Comparison of ENCODE assay signal across 21 cellular contexts in the genomic region with DNA sequence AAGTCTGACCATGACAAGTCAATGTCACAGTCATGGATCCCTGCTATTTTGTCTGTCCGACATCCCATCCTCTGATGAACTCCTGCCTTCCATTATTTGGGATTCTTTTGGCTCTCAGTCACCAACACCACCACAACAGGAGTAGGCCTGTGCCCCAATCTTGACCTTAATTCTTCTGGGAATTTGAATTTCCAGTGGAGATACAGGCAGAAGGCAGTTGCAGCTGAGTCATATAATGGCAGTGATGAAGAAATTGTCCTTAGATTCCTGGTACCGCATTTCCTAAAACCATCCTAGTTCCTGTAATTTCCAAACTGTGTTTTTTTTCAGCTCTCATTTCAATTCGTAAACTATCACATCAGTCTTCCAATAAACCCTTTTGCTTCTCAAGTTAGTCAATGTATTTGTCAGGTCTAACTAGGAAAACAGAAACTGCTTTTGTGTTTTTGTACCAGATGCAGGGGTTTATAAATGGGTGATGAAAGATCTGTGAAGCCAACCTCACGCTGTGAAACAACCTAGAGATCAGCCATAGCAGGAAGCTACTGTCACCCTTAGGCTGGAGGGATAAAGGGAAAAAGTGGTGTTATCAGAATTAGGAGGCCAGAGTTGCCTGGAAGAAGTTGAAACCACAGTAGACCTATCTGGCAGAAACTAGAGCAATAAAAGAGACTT.
DNase-seq lines count a peak whose midpoint lies in the region; ATAC-seq lines count a peak whose summit lies in the region.
"Had no signal": no experiment of that assay in that cellular context is flagged by ENCODE, and none has a peak within 500 bp of the region (broad histone marks: within the 10 kb centered on the region; RNA-seq: fewer than 3 reads in every experiment).

No MANE protein-coding gene starts in this region.

- no peaks in the 10 kb centered on the region for H3K9me3 ChIP-seq in skeletal muscle satellite cell (replicated peaks; ENCODE audit: low read length)
- H3K9me3 ChIP-seq: esophagus muscularis mucosa, Peyer's patch, thyroid gland had no signal

- H3K36me3 ChIP-seq in skeletal muscle satellite cell (ENCODE audit: insufficient read depth, low read length) = no peaks in the 10 kb centered on the region
- H3K36me3 ChIP-seq: esophagus muscularis mucosa, Peyer's patch, thyroid gland had no signal

- H3K9ac ChIP-seq in skeletal muscle satellite cell (ENCODE audit: low read depth, low read length) = peak overlapping the region; percentile 4

- H3K4me2 ChIP-seq in skeletal muscle satellite cell (ENCODE audit: low read length) = peak overlapping the region; percentile 18

- peaks cover 29% of the 10 kb centered on the region for H3K4me1 ChIP-seq in skeletal muscle satellite cell (ENCODE audit: control insufficient read depth, insufficient read depth, low read length)
- H3K4me1 ChIP-seq: esophagus muscularis mucosa, Peyer's patch, thyroid gland had no signal

- ATAC-seq in left cardiac atrium = peak; percentile 34 to 44
- no peak for ATAC-seq in HG03457 (IDR thresholded peaks at IDR 0.05; ENCODE audit: unreplicated experiment)
- ATAC-seq: activated CD8-positive, alpha-beta T cell treated with anti-CD3 and anti-CD28 coated beads for 36 hours; GM12878; SK-N-SH treated with all-trans-retinoic acid at 6 μM for 48 hours had no signal

- no peak overlapping the region for H3K4me3 ChIP-seq in skeletal muscle satellite cell (ENCODE audit: low read length)
- H3K4me3 ChIP-seq: esophagus muscularis mucosa, GM12878, Peyer's patch, thyroid gland had no signal

- no peaks in the 10 kb centered on the region for H3K27me3 ChIP-seq in skeletal muscle satellite cell (ENCODE audit: control insufficient read depth, insufficient read depth, low read length)
- H3K27me3 ChIP-seq: esophagus muscularis mucosa, Peyer's patch, thyroid gland had no signal

- DNase-seq in H4 (ENCODE audit: low spot score) (peak; percentile 28), amniotic epithelial cell (ENCODE audit: low read depth) (peak; percentile 2), left cardiac atrium (no peak), NCI-H2107 (lab: John Stamatoyannopoulos, UW) (no peak), NCI-H1694 (lab: John Stamatoyannopoulos, UW) (no peak)
- DNase-seq: activated CD4-positive, CD25-positive, alpha-beta regulatory T cell; activated CD8-positive, alpha-beta T cell treated with anti-CD3 and anti-CD28 coated beads for 36 hours; amygdala; CD4-positive, alpha-beta memory T cell; effector CD8-positive, alpha-beta T cell; head of caudate nucleus; NCI-H187 treated with DMSO at 0.1 percent for 48 hours; Peyer's patch; stimulated activated CD4-positive, alpha-beta T cell treated with anti-CD3 and anti-CD28 coated beads, Interleukin-1b, Interleukin-23, amount 100 ng/mL, for 48 hours; stimulated activated naive CD4-positive, alpha-beta T cell; thyroid gland had no signal

- intact Hi-C loops in left cardiac atrium (cut with DNase I) = no loop called here

Comparison
In these comparisons a context has a peak if more than half of its experiments do, and no peak if none do; other contexts are left out.
1. DNase-seq: peak in H4 (single experiment) and amniotic epithelial cell (single experiment); none in left cardiac atrium (single experiment), NCI-H2107 (single experiment) and NCI-H1694 (single experiment).